In the genomic region with DNA sequence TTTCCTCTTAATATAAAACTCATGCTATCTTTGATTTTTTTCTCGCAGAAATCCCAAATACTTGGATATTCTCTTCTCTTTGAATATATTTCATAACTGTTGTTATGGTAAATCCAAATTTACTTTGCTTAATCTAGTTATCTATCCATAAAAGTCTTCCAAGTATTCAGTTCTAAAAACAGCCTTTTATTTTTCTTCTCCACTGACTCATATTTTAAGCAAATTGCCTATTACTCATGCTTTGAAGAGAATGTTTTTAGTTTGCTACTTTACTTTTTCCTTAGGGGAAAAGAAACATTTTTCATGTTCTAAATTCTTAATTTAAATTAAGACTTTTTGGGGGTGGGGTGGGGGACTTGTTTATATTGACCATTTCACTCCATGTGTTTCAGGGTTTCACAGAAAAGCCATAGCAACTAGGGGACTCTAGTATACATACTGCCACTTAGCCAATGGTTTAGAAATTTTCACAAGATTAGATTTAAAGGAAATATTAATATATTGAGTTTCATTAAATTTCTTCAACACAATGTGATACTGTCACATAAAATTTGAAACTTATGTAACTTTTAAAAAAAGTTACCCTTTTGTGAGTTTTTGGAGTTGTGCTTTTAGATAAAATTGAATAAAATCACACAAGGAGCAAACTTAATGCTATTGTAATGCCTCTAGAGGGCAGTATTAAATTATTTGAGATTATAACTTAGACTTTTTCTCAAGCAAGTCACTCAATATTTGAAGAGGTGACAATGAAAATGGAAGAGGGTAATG, we compare ENCODE assay signal across 8 cellular contexts.
DNase-seq lines count a peak whose midpoint lies in the region; ATAC-seq, FAIRE-seq and TF ChIP-seq lines count a peak whose summit lies in the region.

No MANE protein-coding gene starts in this region.

- ATAC-seq in A549 (peak in 1 of 2 experiments; percentile 58; a peak in 4 of 6 replicates), GM18519 (IDR thresholded peaks at IDR 0.05; ENCODE audit: low FRiP score, unreplicated experiment) (peak; percentile 58), GM21360 (IDR thresholded peaks at IDR 0.05; ENCODE audit: unreplicated experiment) (no peak), HG03460 (IDR thresholded peaks at IDR 0.05; ENCODE audit: unreplicated experiment) (no peak)

- 88% methylated on average over 1 of the region's 1 CpG for WGBS in A549 (ENCODE audit: missing lambda C conversion rate)

- H2AFZ ChIP-seq in osteoblast (ENCODE audit: low read length): no peak overlapping the region

- no peak for TF ChIP-seq POLR2A in A549 (IDR thresholded peaks at IDR 0.05; ENCODE audit: low read length)

- CTCF ChIA-PET in A549 (lab: Yijun Ruan, JAX): interaction anchor here (0.8 to 1.4 kb wide), 7 partner anchors 10 to 379 kb away, joined by 3 to 5 read pairs (median 4); no protein-coding TSS in a partner anchor

- TF ChIP-seq CTCF in A549 (IDR thresholded peaks at IDR 0.05) (peak; percentile 70), cardiac fibroblast (IDR thresholded peaks at IDR 0.05; ENCODE audit: low read depth, low read length) (peak; percentile 23), osteoblast (IDR thresholded peaks at IDR 0.05; ENCODE audit: extremely low read depth, low read depth, low read length) (peak; percentile 66)

- POLR2A ChIA-PET in A549 (lab: Yijun Ruan, JAX): no interaction called here

- no peaks in the 10 kb centered on the region for H3K9me3 ChIP-seq in A549
- no peaks in the 10 kb centered on the region for H3K9me3 ChIP-seq in osteoblast (ENCODE audit: low read depth, low read length)

- TF ChIP-seq RAD21 in A549 (conservative IDR thresholded peaks at IDR 0.05 in 1 of 2, IDR thresholded peaks at IDR 0.05 in 1 of 2): peak; percentile 67 to 76

- TF ChIP-seq EP300 in A549 (IDR thresholded peaks at IDR 0.05): no peak

- FAIRE-seq in A549 (lab: Jason Lieb, UNC): peak; percentile 77

- no peaks in the 10 kb centered on the region for H3K79me2 ChIP-seq in osteoblast (ENCODE audit: insufficient read depth, low read length)

- H3K27ac ChIP-seq in A549: no peak overlapping the region
- no peak overlapping the region for H3K27ac ChIP-seq in osteoblast (ENCODE audit: low read depth, low read length)

- H3K4me3 ChIP-seq in A549: no peak overlapping the region
- no peak overlapping the region for H3K4me3 ChIP-seq in cardiac fibroblast (replicated peaks in 1 of 2; ENCODE audit: low read depth in 2 of 2, low read length in 2 of 2)
- H3K4me3 ChIP-seq in osteoblast (ENCODE audit: insufficient read depth, low read length): no peak overlapping the region

- no peaks in the 10 kb centered on the region for H4K20me1 ChIP-seq in osteoblast (ENCODE audit: insufficient read depth, low read length)

- H3K36me3 ChIP-seq in osteoblast (ENCODE audit: insufficient read depth, low read length): no peaks in the 10 kb centered on the region

- H3K27me3 ChIP-seq in osteoblast (ENCODE audit: insufficient read depth, low read length): no peaks in the 10 kb centered on the region

- H3K4me2 ChIP-seq in A549 (peak overlapping the region; percentile 1; the same call in 1 of the 3 replicates), osteoblast (ENCODE audit: insufficient read depth, low read length) (peak overlapping the region; percentile 43)

- H3K4me1 ChIP-seq in A549 (peaks cover 13% of the 10 kb centered on the region; the same call in 2 of the 3 replicates), osteoblast (ENCODE audit: insufficient read depth, low read length) (peaks cover 2% of the 10 kb centered on the region)

- DNase-seq in A549 (ENCODE audit: low read depth in 1 of 2, low spot score in 1 of 2) (peak; percentile 11 to 19), NCI-H146 (lab: John Stamatoyannopoulos, UW) (peak; percentile 26), cardiac fibroblast (ENCODE audit: low read depth in 2 of 2) (peak; percentile 32 to 46), osteoblast (ENCODE audit: insufficient read length, low spot score, missing footprints) (peak; percentile 68)
- no peak for DNase-seq in activated CD8-positive, alpha-beta memory T cell treated with anti-CD3 and anti-CD28 coated beads, Interleukin-2, amount 50 U/mL, for 48 hours

TF ChIP-seq in A549, 52 proteins besides CTCF, POLR2A, EP300 and RAD21:
- peak; percentile 67 for TF ChIP-seq SMC3 (IDR thresholded peaks at IDR 0.05)
- TF ChIP-seq, protein P1, sequence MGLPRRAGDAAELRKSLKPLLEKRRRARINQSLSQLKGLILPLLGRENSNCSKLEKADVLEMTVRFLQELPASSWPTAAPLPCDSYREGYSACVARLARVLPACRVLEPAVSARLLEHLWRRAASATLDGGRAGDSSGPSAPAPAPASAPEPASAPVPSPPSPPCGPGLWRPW (IDR thresholded peaks at IDR 0.05): no peak
